In genomic region chr3:58237940-58238681, GRCh38 we compare ENCODE assay signal across 8 cellular contexts. TPM values are rescaled to one million over a fixed set of nuclear protein-coding genes. Genes with fewer than 3 reads are reported as not detected.
A peak's percentile ranks its signal among the peaks of the same experiment; 100 is the strongest.
DNase-seq lines count a peak whose midpoint lies in the region; ATAC-seq and TF ChIP-seq lines count a peak whose summit lies in the region.

No MANE protein-coding gene starts in this region.

- H3K4me3 Mint-ChIP-seq in HFFc6: peak overlapping the region; percentile 91
- H3K4me3 Mint-ChIP-seq in activated T-cell treated with anti-CD3 and anti-CD28 coated beads, Interleukin-2, amount 50 U/mL, for 24 hours: peak overlapping the region; percentile 89
- peak overlapping the region; percentile 90 for H3K4me3 Mint-ChIP-seq in natural killer cell

- H3K4me2 ChIP-seq in OCI-LY3 (ENCODE audit: low read length): peak overlapping the region; percentile 96

- H3K27ac ChIP-seq in OCI-LY3 (ENCODE audit: low read length) (peak overlapping the region; percentile 60), stomach smooth muscle (ENCODE audit: low read length) (no peak overlapping the region)

- DNase-seq in HFFc6 (peak; percentile 26), fibroblast of gingiva (ENCODE audit: low read depth) (peak; percentile 28), natural killer cell (peak; percentile 24), KG1 (lab: John Stamatoyannopoulos, UW) (no peak)
- peak; percentile 67 for DNase-seq in activated T-cell treated with anti-CD3 and anti-CD28 coated beads, Interleukin-2, amount 50 U/mL, for 24 hours

- H3K36me3 Mint-ChIP-seq in HFFc6 (ENCODE audit: low read depth): no peaks in the 10 kb centered on the region
- H3K36me3 Mint-ChIP-seq in activated T-cell treated with anti-CD3 and anti-CD28 coated beads, Interleukin-2, amount 50 U/mL, for 24 hours (ENCODE audit: low read depth): peaks cover 6% of the 10 kb centered on the region
- H3K36me3 Mint-ChIP-seq in natural killer cell: no peaks in the 10 kb centered on the region

- intact Hi-C loops in natural killer cell (cut with micrococcal nuclease): loop anchor here (1.0 kb wide), 1 partner anchor 68 kb away; the partner anchor contains the start of genes HTD2 and RPP14

- peak overlapping the region; percentile 80; the same call in 1 of the 2 replicates for H2AFZ ChIP-seq in OCI-LY3 (ENCODE audit: low read depth, low read length)

- H3K27me3 ChIP-seq in OCI-LY3 (ENCODE audit: low read depth, low read length) (0 out of 2 replicates have a peak, but pooled peaks cover 3% of the 10 kb centered on the region), stomach smooth muscle (ENCODE audit: control insufficient read depth in 1 of 2, insufficient read depth in 2 of 2, low read length in 2 of 2) (peaks cover 0 to 2% of the 10 kb centered on the region in 2 donors)

- peak overlapping the region; percentile 90 for H3K4me3 ChIP-seq in OCI-LY3 (ENCODE audit: low read length)
- H3K4me3 ChIP-seq in stomach smooth muscle (ENCODE audit: low read length in 2 of 2): peak overlapping the region; percentile 89 to 93

- ATAC-seq in GM18498 (IDR thresholded peaks at IDR 0.05; ENCODE audit: unreplicated experiment) (peak; percentile 42), natural killer cell (peak; percentile 51 to 67 (median 56))

- no peaks in the 10 kb centered on the region for H3K36me3 ChIP-seq in OCI-LY3 (replicated peaks; ENCODE audit: low read depth, low read length)
- H3K36me3 ChIP-seq in stomach smooth muscle (ENCODE audit: control insufficient read depth in 2 of 2, insufficient read depth in 2 of 2, low read length in 2 of 2): no peaks in the 10 kb centered on the region

- H3K9me3 Mint-ChIP-seq in HFFc6 (no peaks in the 10 kb centered on the region), natural killer cell (no peaks in the 10 kb centered on the region)
- H3K9me3 Mint-ChIP-seq in activated T-cell treated with anti-CD3 and anti-CD28 coated beads, Interleukin-2, amount 50 U/mL, for 24 hours: no peaks in the 10 kb centered on the region

- peaks cover 31% of the 10 kb centered on the region for H3K4me1 Mint-ChIP-seq in HFFc6 (ENCODE audit: low read depth)
- H3K4me1 Mint-ChIP-seq in activated T-cell treated with anti-CD3 and anti-CD28 coated beads, Interleukin-2, amount 50 U/mL, for 24 hours (ENCODE audit: low read depth): peaks cover 19% of the 10 kb centered on the region
- H3K4me1 Mint-ChIP-seq in natural killer cell: peaks cover 12 to 25% of the 10 kb centered on the region in 2 donors

- no peak for TF ChIP-seq CTCF in HFFc6 (IDR thresholded peaks at IDR 0.05)
- no peak for TF ChIP-seq CTCF in OCI-LY3 (IDR thresholded peaks at IDR 0.05; ENCODE audit: low read depth, low read length)
- no peak for TF ChIP-seq CTCF in natural killer cell (IDR thresholded peaks at IDR 0.05)

- H3K27ac Mint-ChIP-seq in HFFc6 (peak overlapping the region; percentile 42), natural killer cell (peak overlapping the region in 1 of 2 donors; percentile 84)
- peak overlapping the region; percentile 85 for H3K27ac Mint-ChIP-seq in activated T-cell treated with anti-CD3 and anti-CD28 coated beads, Interleukin-2, amount 50 U/mL, for 24 hours

- H3K9ac ChIP-seq in OCI-LY3 (ENCODE audit: low read length): peak overlapping the region; percentile 65
- peak overlapping the region; percentile 67 to 68 for H3K9ac ChIP-seq in stomach smooth muscle (ENCODE audit: low read length in 2 of 2)

- no peaks in the 10 kb centered on the region for H3K9me3 ChIP-seq in OCI-LY3 (ENCODE audit: insufficient read depth, low read length)
- no peaks in the 10 kb centered on the region for H3K9me3 ChIP-seq in stomach smooth muscle (ENCODE audit: control insufficient read depth in 2 of 2, low read length in 2 of 2)

- H3K4me1 ChIP-seq in OCI-LY3 (ENCODE audit: low read length): peaks cover 14% of the 10 kb centered on the region
- peaks cover 14% of the 10 kb centered on the region for H3K4me1 ChIP-seq in stomach smooth muscle (ENCODE audit: control insufficient read depth, insufficient read depth, low read length)

- peaks cover 28% of the 10 kb centered on the region for H3K79me2 ChIP-seq in OCI-LY3 (ENCODE audit: low read length)

- H4K20me1 ChIP-seq in OCI-LY3 (ENCODE audit: insufficient read depth, low read length): peaks cover 8% of the 10 kb centered on the region; the same call in 1 of the 2 replicates

- H3K27me3 Mint-ChIP-seq in HFFc6 (ENCODE audit: insufficient read depth): peaks cover 5% of the 10 kb centered on the region
- H3K27me3 Mint-ChIP-seq in activated T-cell treated with anti-CD3 and anti-CD28 coated beads, Interleukin-2, amount 50 U/mL, for 24 hours: peaks cover 12% of the 10 kb centered on the region
- peaks cover 0 to 12% of the 10 kb centered on the region in 2 donors for H3K27me3 Mint-ChIP-seq in natural killer cell (ENCODE audit: low read depth in 2 of 2)

RNA-seq across cellular contexts. Expression of gene ABHD6, which starts 0.5 kb away (rescaled TPM):
- total RNA-seq in HFFc6 (2021; fragmentation: NEBNext Ultra II Directional; extraction: Animal tissue kit (Norgen Biotek cat#: 25700)): 1 to 10 TPM; 6.1 to 8.9 (median 6.5) TPM
- total RNA-seq in natural killer cell: 10 to 100 TPM in 1 of 3 donors, 1 to 10 TPM in 2; 5.0 to 10.6 (median 9.3) TPM

RNA-seq across cellular contexts. Expression of gene DNASE1L3, which starts 27.3 kb away (rescaled TPM):
- not detected for total RNA-seq in HFFc6 (2021; fragmentation: NEBNext Ultra II Directional; extraction: Animal tissue kit (Norgen Biotek cat#: 25700))
- 1 to 10 TPM in 1 of 3 donors, not detected in 2; 1.3 TPM for total RNA-seq in natural killer cell
